In the genomic region with DNA sequence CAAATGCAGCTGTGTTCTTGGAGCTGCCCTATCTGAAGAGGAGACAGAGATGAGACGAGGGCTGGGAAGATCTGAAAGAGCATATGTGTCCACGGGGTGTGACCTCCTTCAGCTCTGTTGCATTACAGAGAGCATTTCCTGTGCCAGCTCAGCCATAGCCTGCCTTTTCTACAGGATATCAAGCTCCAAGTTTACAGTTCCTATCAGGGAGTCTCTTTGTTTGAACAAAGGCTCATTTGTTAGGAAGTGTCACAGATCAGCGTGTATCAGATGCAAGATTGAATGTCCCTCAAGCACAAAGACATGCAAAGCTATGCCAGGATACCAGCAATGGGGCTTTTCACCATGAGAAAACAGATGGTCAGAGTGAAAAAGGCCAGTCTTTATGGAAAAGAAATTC, we compare ENCODE assay signal across 1 cellular context.
TF ChIP-seq lines count a peak whose summit lies in the region.

No MANE protein-coding gene starts in this region.

TF ChIP-seq in WTC11, 78 proteins besides CTCF, POLR2A, EP300 and RAD21 (continued from another document):
- TF ChIP-seq, protein P1, sequence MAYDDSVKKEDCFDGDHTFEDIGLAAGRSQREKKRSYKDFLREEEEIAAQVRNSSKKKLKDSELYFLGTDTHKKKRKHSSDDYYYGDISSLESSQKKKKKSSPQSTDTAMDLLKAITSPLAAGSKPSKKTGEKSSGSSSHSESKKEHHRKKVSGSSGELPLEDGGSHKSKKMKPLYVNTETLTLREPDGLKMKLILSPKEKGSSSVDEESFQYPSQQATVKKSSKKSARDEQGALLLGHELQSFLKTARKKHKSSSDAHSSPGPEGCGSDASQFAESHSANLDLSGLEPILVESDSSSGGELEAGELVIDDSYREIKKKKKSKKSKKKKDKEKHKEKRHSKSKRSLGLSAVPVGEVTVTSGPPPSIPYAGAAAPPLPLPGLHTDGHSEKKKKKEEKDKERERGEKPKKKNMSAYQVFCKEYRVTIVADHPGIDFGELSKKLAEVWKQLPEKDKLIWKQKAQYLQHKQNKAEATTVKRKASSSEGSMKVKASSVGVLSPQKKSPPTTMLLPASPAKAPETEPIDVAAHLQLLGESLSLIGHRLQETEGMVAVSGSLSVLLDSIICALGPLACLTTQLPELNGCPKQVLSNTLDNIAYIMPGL (CRISPR knock-in tag; IDR thresholded peaks at IDR 0.05), result no peak
TF ChIP-seq in WTC11: peak in this region for 0.
